Comparison of ENCODE assay signal across 13 cellular contexts in genomic region chr7:22332481-22332880, GRCh38. TPM values are rescaled to one million over a fixed set of nuclear protein-coding genes. Genes with fewer than 3 reads are reported as not detected.
A peak's percentile ranks its signal among the peaks of the same experiment; 100 is the strongest.
DNase-seq lines count a peak whose midpoint lies in the region; ATAC-seq and TF ChIP-seq lines count a peak whose summit lies in the region.
"Had no signal": no experiment of that assay in that cellular context is flagged by ENCODE, and none has a peak within 500 bp of the region (broad histone marks: within the 10 kb centered on the region; RNA-seq: fewer than 3 reads in every experiment).

No MANE protein-coding gene starts in this region.

- intact Hi-C loops in esophagus muscularis mucosa (cut with DNase I) = no loop called here

- no peaks in the 10 kb centered on the region for H3K9me3 Mint-ChIP-seq in naive B cell
- H3K9me3 Mint-ChIP-seq: CD8-positive, alpha-beta memory T cell had no signal

- H3K36me3 ChIP-seq in esophagus muscularis mucosa = no peaks in the 10 kb centered on the region
- H3K36me3 ChIP-seq: brain microvascular endothelial cell had no signal

- DNase-seq in NCI-H1092 treated with DMSO at 0.1 percent for 48 hours (lab: John Stamatoyannopoulos, UW) (peak; percentile 50), NCI-H1092 (lab: John Stamatoyannopoulos, UW) (no peak), NCI-H146 (lab: John Stamatoyannopoulos, UW) (peak; percentile 41), esophagus muscularis mucosa (ENCODE audit: extremely low spot score) (peak; percentile 29), naive B cell (no peak), cerebellum (ENCODE audit: low spot score) (no peak)
- DNase-seq in stimulated activated CD4-positive, alpha-beta T cell treated with anti-CD3 and anti-CD28 coated beads, Interleukin-4, amount 100 ng/mL, for 1 hour = no peak
- DNase-seq: 8988T; brain microvascular endothelial cell; CD8-positive, alpha-beta memory T cell; kidney glomerular epithelial cell; NCI-H1694 had no signal

- no peak overlapping the region for H3K27ac ChIP-seq in esophagus muscularis mucosa (replicated peaks in 1 of 4)
- H3K27ac ChIP-seq: brain microvascular endothelial cell had no signal

- TF ChIP-seq EP300 in esophagus muscularis mucosa (IDR thresholded peaks at IDR 0.05) = no peak

- no peaks in the 10 kb centered on the region for H3K9me3 ChIP-seq in esophagus muscularis mucosa

- H3K27me3 ChIP-seq in esophagus muscularis mucosa = peaks cover 0 to 3% (median 0%) of the 10 kb centered on the region in 4 donors
- H3K27me3 ChIP-seq: brain microvascular endothelial cell had no signal

- no peaks in the 10 kb centered on the region for H3K4me1 ChIP-seq in esophagus muscularis mucosa

- H3K36me3 Mint-ChIP-seq in naive B cell = peaks cover 0 to 5% of the 10 kb centered on the region in 2 donors
- H3K36me3 Mint-ChIP-seq: CD8-positive, alpha-beta memory T cell had no signal

- no peak overlapping the region for H3K4me3 ChIP-seq in esophagus muscularis mucosa

- TF ChIP-seq CTCF in esophagus muscularis mucosa (IDR thresholded peaks at IDR 0.05) = no peak

- ATAC-seq in naive B cell (ENCODE audit: low read depth in 2 of 2) (no peak), HG03095 (IDR thresholded peaks at IDR 0.05; ENCODE audit: unreplicated experiment) (no peak)

- no peak overlapping the region for H3K4me3 Mint-ChIP-seq in naive B cell
- H3K4me3 Mint-ChIP-seq: CD8-positive, alpha-beta memory T cell had no signal

- H3K4me1 Mint-ChIP-seq in naive B cell = peaks cover 5 to 17% (median 14%) of the 10 kb centered on the region in 3 donors
- H3K4me1 Mint-ChIP-seq: CD8-positive, alpha-beta memory T cell had no signal

- peak overlapping the region in 4 of 6 donors; percentile 5 to 74 (median 44) for H3K27ac Mint-ChIP-seq in naive B cell
- H3K27ac Mint-ChIP-seq: CD8-positive, alpha-beta memory T cell had no signal

- no peaks in the 10 kb centered on the region for H3K27me3 Mint-ChIP-seq in naive B cell

- WGBS in esophagus muscularis mucosa = 67% methylated on average over 3 of the region's 3 CpGs

- no peak for TF ChIP-seq POLR2A in esophagus muscularis mucosa (IDR thresholded peaks at IDR 0.05; ENCODE audit: low read depth)

RNA-seq across cellular contexts. Expression of gene RAPGEF5, which starts 24.5 kb away (rescaled TPM):
- total RNA-seq in esophagus muscularis mucosa = 10 to 100 TPM; 21.2 to 27.0 (median 24.1) TPM
- polyA plus RNA-seq in naive B cell (ENCODE audit: low read depth in 6 of 6) = 1 to 10 TPM; 1.4 to 6.8 (median 3.0) TPM
- total RNA-seq in cerebellum = 65.8 TPM

Comparison
In these comparisons a context has a peak if more than half of its experiments do, and no peak if none do; other contexts are left out.
1. DNase-seq: peak in NCI-H1092 treated with DMSO at 0.1 percent for 48 hours (single experiment), NCI-H146 (single experiment) and esophagus muscularis mucosa (single experiment); none in NCI-H1092 (single experiment), naive B cell (single experiment), stimulated activated CD4-positive, alpha-beta T cell treated with anti-CD3 and anti-CD28 coated beads, Interleukin-4, amount 100 ng/mL, for 1 hour (single experiment) and cerebellum (single experiment).